Comparison of ENCODE assay signal across 9 cellular contexts in the genomic region with DNA sequence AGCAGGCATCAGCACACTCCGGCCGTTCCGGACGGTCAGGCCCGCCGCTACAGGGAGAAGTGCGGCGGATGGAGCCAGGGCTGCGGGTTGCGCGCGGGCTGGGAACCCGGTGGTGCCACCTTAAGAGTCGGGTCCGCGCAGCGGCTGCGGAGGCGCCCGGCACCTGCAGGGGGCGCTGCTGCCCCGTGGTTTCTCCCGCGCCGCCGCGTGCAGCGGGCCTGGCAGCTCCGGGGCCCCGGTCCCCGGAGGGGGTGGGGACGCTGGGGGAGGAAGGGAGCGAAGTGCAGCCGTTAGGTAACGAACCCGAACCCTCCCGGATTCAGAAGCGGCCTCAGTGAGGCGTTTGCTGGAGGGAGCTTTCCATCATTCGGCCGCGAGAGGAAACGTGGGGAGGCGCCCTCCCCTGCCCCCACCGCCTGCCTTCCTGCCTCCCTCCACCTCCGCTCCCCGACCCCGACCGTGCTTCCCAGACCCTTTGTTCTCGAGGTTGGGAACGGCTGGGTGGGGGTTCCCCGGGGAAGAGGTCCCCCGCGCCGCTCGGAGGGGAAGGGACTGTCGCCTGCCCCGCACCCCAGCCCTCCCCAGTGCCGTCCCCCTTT. TPM values are rescaled to one million over a fixed set of nuclear protein-coding genes. Genes with fewer than 3 reads are reported as not detected.
DNase-seq lines count a peak whose midpoint lies in the region; ATAC-seq, FAIRE-seq and TF ChIP-seq lines count a peak whose summit lies in the region.
"Had no signal": no experiment of that assay in that cellular context is flagged by ENCODE, and none has a peak within 500 bp of the region (broad histone marks: within the 10 kb centered on the region; RNA-seq: fewer than 3 reads in every experiment).

No MANE protein-coding gene starts in this region.

- POLR2A ChIA-PET in K562 (lab: Yijun Ruan, JAX), result interaction anchor here (0.6 to 2.1 kb wide), 5 partner anchors 31 to 1385 kb away, joined by 3 to 14 read pairs (median 3); a partner anchor contains a TSS

- peak overlapping the region; percentile 71 for H3K4me3 ChIP-seq in K562
- peak overlapping the region; percentile 75 for H3K4me3 ChIP-seq in iPS-11a (ENCODE audit: low read depth, low read length)
- H3K4me3 ChIP-seq in skeletal muscle cell (ENCODE audit: low read depth, low read length), result peak overlapping the region; percentile 86

- TF ChIP-seq EP300 in K562 (IDR thresholded peaks at IDR 0.05; ENCODE audit: low read length), result peak; percentile 67; the same call in 1 of the 2 replicates

- no peaks in the 10 kb centered on the region for H3K36me3 Mint-ChIP-seq in HFFc6 (ENCODE audit: low read depth)

- in situ Hi-C loops in K562 (cut with MboI), result loop anchor here (25.0 kb wide), 1 partner anchor 442 kb away; no protein-coding TSS in a partner anchor

- no TSS peak for BruUV-seq in K562 (replicated peaks; lab: Mats Ljungman, UMichigan)

- DNase-seq in DMS79 treated with DMSO at 0.1 percent for 48 hours (lab: John Stamatoyannopoulos, UW) (peak; percentile 40), DMS79 (lab: John Stamatoyannopoulos, UW) (no peak), HFFc6 (peak; percentile 66), NAMALWA (ENCODE audit: low spot score) (peak; percentile 91), T1000 (lab: John Stamatoyannopoulos, UW) (peak; percentile 100), K562 (ENCODE audit: extremely low read depth in 1 of 4, low spot score in 3 of 4) (peak; percentile 90 to 96 (median 96)), skeletal muscle cell (ENCODE audit: low read depth) (peak; percentile 48)

- under 1% methylated on average over 27 of the region's 59 CpGs for WGBS in K562 (ENCODE audit: insufficient coverage, low coverage, missing lambda C conversion rate)

- ATAC-seq in K562, result peak; percentile 86

- peak overlapping the region; percentile 49 for H3K27ac Mint-ChIP-seq in HFFc6

- H2AFZ ChIP-seq in K562 (ENCODE audit: low read depth, low read length), result peak overlapping the region; percentile 93

- peak; percentile 85 for FAIRE-seq in K562 (lab: Jason Lieb, UNC)
- FAIRE-seq: A204.1 had no signal

- H3K27ac ChIP-seq in K562 (ENCODE audit: extremely low read depth, low read depth, low read length), result peak overlapping the region; percentile 85

- CTCF ChIA-PET in K562 (lab: Yijun Ruan, JAX; ENCODE audit: low intra/inter-chr PET ratio), result interaction anchor here (0.7 to 2.8 kb wide), 2 partner anchors 236 to 239 kb away, joined by 4 to 15 read pairs; no protein-coding TSS in a partner anchor

- no peaks in the 10 kb centered on the region for H4K20me1 ChIP-seq in K562 (replicated peaks; ENCODE audit: control insufficient read depth, insufficient read depth, low read length)

- no peaks in the 10 kb centered on the region for H3K9me1 ChIP-seq in K562 (ENCODE audit: control insufficient read depth, insufficient read depth, low read length)

- no peaks in the 10 kb centered on the region for H3K9me3 Mint-ChIP-seq in HFFc6

- peaks cover 0 to 42% of the 10 kb centered on the region in 2 experiments; a peak in 2 of 5 replicates for H3K4me1 ChIP-seq in K562 (replicated peaks in 1 of 2; ENCODE audit: control insufficient read depth in 2 of 2, insufficient read depth in 2 of 2, low read length in 2 of 2)

- intact Hi-C loops in K562 (cut with micrococcal nuclease), result loop anchor here (2.0 to 10.0 kb wide), 4 partner anchors 21 to 457 kb away; a partner anchor contains a TSS

- H3K79me2 ChIP-seq in K562 (ENCODE audit: control insufficient read depth, insufficient read depth, low read length), result no peaks in the 10 kb centered on the region

- TF ChIP-seq CTCF in HFFc6 (IDR thresholded peaks at IDR 0.05), result peak; percentile 100
- peak; percentile 92 to 94 (median 92) for TF ChIP-seq CTCF in K562 (IDR thresholded peaks at IDR 0.05 in 2 of 3, conservative IDR thresholded peaks at IDR 0.05 in 1 of 3; ENCODE audit: insufficient read depth in 2 of 3, low read depth in 1 of 3, low read length in 3 of 3)

- H3K4me1 Mint-ChIP-seq in HFFc6 (ENCODE audit: low read depth), result peaks cover 17% of the 10 kb centered on the region

- peak overlapping the region; percentile 91 for H3K4me3 Mint-ChIP-seq in HFFc6

- H3K9ac ChIP-seq in K562 (ENCODE audit: insufficient read depth in 1 of 2, low read depth in 2 of 2, low read length in 2 of 2), result peak overlapping the region; percentile 72 to 94

- H3K27me3 Mint-ChIP-seq in HFFc6 (ENCODE audit: insufficient read depth), result peaks cover 5% of the 10 kb centered on the region; the same call in 1 of the 2 replicates

- TF ChIP-seq RAD21 in K562 (CRISPR knock-in tag; conservative IDR thresholded peaks at IDR 0.05 in 1 of 2, IDR thresholded peaks at IDR 0.05 in 1 of 2), result peak; percentile 96 to 98

- no peaks in the 10 kb centered on the region for H3K36me3 ChIP-seq in K562 (ENCODE audit: control insufficient read depth, insufficient read depth, low read length)

- peak; percentile 63; the same call in 1 of the 2 replicates for TF ChIP-seq POLR2A in K562 (conservative IDR thresholded peaks at IDR 0.05)

- no peaks in the 10 kb centered on the region; the same call in 1 of the 2 replicates for H3K9me3 ChIP-seq in K562 (replicated peaks; ENCODE audit: control insufficient read depth, insufficient read depth, low read depth, low read length)

- no peaks in the 10 kb centered on the region for H3K27me3 ChIP-seq in K562 (ENCODE audit: control insufficient read depth in 2 of 2, insufficient read depth in 2 of 2, low read length in 2 of 2)

- H3K4me2 ChIP-seq in K562 (ENCODE audit: insufficient read depth, low read length), result peak overlapping the region; percentile 95

TF ChIP-seq in K562, 482 proteins besides CTCF, POLR2A, EP300 and RAD21 (continues in another document):
- TF ChIP-seq ETS2 (tag; IDR thresholded peaks at IDR 0.05; ENCODE audit: borderline replicate concordance, poor library complexity, severe bottlenecking), result no peak
- TF ChIP-seq NRF1 (conservative IDR thresholded peaks at IDR 0.05 in 1 of 2, IDR thresholded peaks at IDR 0.05 in 1 of 2), result peak; percentile 29 to 51; a peak in 3 of 4 replicates
- peak; percentile 38; the same call in 1 of the 2 replicates for TF ChIP-seq ZFX (CRISPR knock-in tag; IDR thresholded peaks at IDR 0.05)
- no peak for TF ChIP-seq MED1 (CRISPR knock-in tag; IDR thresholded peaks at IDR 0.05; ENCODE audit: borderline replicate concordance)
- peak; percentile 97 for TF ChIP-seq MYC (IDR thresholded peaks at IDR 0.05; ENCODE audit: low read depth, low read length)
- TF ChIP-seq MYC (CRISPR knock-in tag; IDR thresholded peaks at IDR 0.05; ENCODE audit: borderline replicate concordance, low read depth), result no peak
- no peak for TF ChIP-seq KLF16 (IDR thresholded peaks at IDR 0.05)
- TF ChIP-seq CSDE1 (IDR thresholded peaks at IDR 0.05), result no peak
- no peak for TF ChIP-seq ZNF408 (CRISPR knock-in tag; IDR thresholded peaks at IDR 0.05; ENCODE audit: low read depth)
- TF ChIP-seq HOXB6 (CRISPR knock-in tag; IDR thresholded peaks at IDR 0.05; ENCODE audit: borderline replicate concordance), result no peak
- TF ChIP-seq L3MBTL2 (IDR thresholded peaks at IDR 0.05), result peak; percentile 83
- no peak for TF ChIP-seq ZFP36 (IDR thresholded peaks at IDR 0.05; ENCODE audit: low read depth, low read length, partially characterized antibody)
- peak; percentile 68 for TF ChIP-seq PRPF4 (IDR thresholded peaks at IDR 0.05; ENCODE audit: insufficient read depth, low read depth, low read length, poor library complexity, severe bottlenecking)

RNA-seq across cellular contexts. Expression of a gene that starts 29.7 kb away (rescaled TPM):
- under 1 TPM; 0.35 to 0.71 (median 0.46) TPM for total RNA-seq in HFFc6 (2021; fragmentation: NEBNext Ultra II Directional; extraction: Animal tissue kit (Norgen Biotek cat#: 25700))
- 0.44 and 0.51 TPM in 2 replicates for total RNA-seq in K562 (2011; cell fraction: chromatin; rRNA removed; ENCODE audit: low replicate concordance)
- 0.26 and 0.50 TPM in 2 replicates for total RNA-seq in K562 (2011; cell fraction: nucleolus; rRNA removed)
- 0.38 and 0.51 TPM in 2 replicates for total RNA-seq in K562 (2011; cell fraction: nucleoplasm; rRNA removed)
- total RNA-seq in K562 (2014; rRNA removed) (0.09 and 0.24 TPM in 2 replicates), K562 (2014; rRNA removed; fragmentation: Illumina TruSeq; extraction: Trizol) (0.18 and 0.45 TPM in 2 replicates), K562 (2015; rRNA removed; fragmentation: Illumina TruSeq; extraction: Trizol) (0.36 and 0.49 TPM in 2 replicates), K562 (2021) (0.42 and 1.0 TPM in 2 replicates)
- polyA plus RNA-seq in K562 (2011; rRNA removed) (0.34 and 1.1 TPM in 2 replicates), K562 (2014; fragmentation: Illumina TruSeq; extraction: Trizol) (0.35 and 0.59 TPM in 2 replicates), K562 (2014; fragmentation: Nextera tagmentation; extraction: Ambion mirVana) (under 1 TPM; 0.76 to 0.77 TPM), K562 (2014; rRNA removed) (0.05 and 1.4 TPM in 2 replicates)
- polyA plus RNA-seq in K562 (2011; cell fraction: cytosol; rRNA removed), result 0.06 and 0.18 TPM in 2 replicates
- polyA plus RNA-seq in K562 (2011; cell fraction: nucleus; rRNA removed), result 0.47 and 1.4 TPM in 2 replicates
- polyA plus RNA-seq in K562 (2012), result 0.25 and 0.42 TPM in 2 replicates
- 0.18 and 0.35 TPM in 2 replicates for polyA minus RNA-seq in K562 (2011; rRNA and poly(A)+ RNA removed)
- polyA minus RNA-seq in K562 (2011; cell fraction: cytosol; rRNA and poly(A)+ RNA removed), result 1.1 TPM in 1 of 2 replicates, not detected in the other
- 0.22 and 0.40 TPM in 2 replicates for polyA minus RNA-seq in K562 (2011; cell fraction: nucleus; rRNA and poly(A)+ RNA removed)

RNA-seq across cellular contexts. Expression of a gene that starts 38.2 kb away (rescaled TPM):
- total RNA-seq in HFFc6 (2021; fragmentation: NEBNext Ultra II Directional; extraction: Animal tissue kit (Norgen Biotek cat#: 25700)), result 10 to 100 TPM; 21.8 to 25.2 (median 22.9) TPM
- 203 and 284 TPM in 2 replicates for total RNA-seq in K562 (2011; cell fraction: chromatin; rRNA removed; ENCODE audit: low replicate concordance)
- total RNA-seq in K562 (2011; cell fraction: nucleolus; rRNA removed), result 117 and 140 TPM in 2 replicates
- 136 and 162 TPM in 2 replicates for total RNA-seq in K562 (2011; cell fraction: nucleoplasm; rRNA removed)
- total RNA-seq in K562 (2014; rRNA removed), result 65.3 and 69.9 TPM in 2 replicates
- total RNA-seq in K562 (2014; rRNA removed; fragmentation: Illumina TruSeq; extraction: Trizol), result 58.5 and 59.7 TPM in 2 replicates
- total RNA-seq in K562 (2015; rRNA removed; fragmentation: Illumina TruSeq; extraction: Trizol), result 50.9 and 60.2 TPM in 2 replicates
- 58.7 and 64.2 TPM in 2 replicates for total RNA-seq in K562 (2021)
- 81.4 and 91.1 TPM in 2 replicates for polyA plus RNA-seq in K562 (2011; rRNA removed)
- polyA plus RNA-seq in K562 (2011; cell fraction: cytosol; rRNA removed), result 46.9 and 65.5 TPM in 2 replicates
- 106 and 111 TPM in 2 replicates for polyA plus RNA-seq in K562 (2011; cell fraction: nucleus; rRNA removed)
- 41.9 and 61.1 TPM in 2 replicates for polyA plus RNA-seq in K562 (2012)
- 58.4 and 65.2 TPM in 2 replicates for polyA plus RNA-seq in K562 (2014; fragmentation: Illumina TruSeq; extraction: Trizol)
- polyA plus RNA-seq in K562 (2014; fragmentation: Nextera tagmentation; extraction: Ambion mirVana), result 10 to 100 TPM; 18.8 to 25.8 TPM
- polyA plus RNA-seq in K562 (2014; rRNA removed), result 55.5 and 73.7 TPM in 2 replicates
- 118 and 129 TPM in 2 replicates for polyA minus RNA-seq in K562 (2011; rRNA and poly(A)+ RNA removed)
- 14.8 and 32.9 TPM in 2 replicates for polyA minus RNA-seq in K562 (2011; cell fraction: cytosol; rRNA and poly(A)+ RNA removed)
- 104 and 111 TPM in 2 replicates for polyA minus RNA-seq in K562 (2011; cell fraction: nucleus; rRNA and poly(A)+ RNA removed)
